20 cellular contexts compared by ENCODE assay signal in the genomic region with DNA sequence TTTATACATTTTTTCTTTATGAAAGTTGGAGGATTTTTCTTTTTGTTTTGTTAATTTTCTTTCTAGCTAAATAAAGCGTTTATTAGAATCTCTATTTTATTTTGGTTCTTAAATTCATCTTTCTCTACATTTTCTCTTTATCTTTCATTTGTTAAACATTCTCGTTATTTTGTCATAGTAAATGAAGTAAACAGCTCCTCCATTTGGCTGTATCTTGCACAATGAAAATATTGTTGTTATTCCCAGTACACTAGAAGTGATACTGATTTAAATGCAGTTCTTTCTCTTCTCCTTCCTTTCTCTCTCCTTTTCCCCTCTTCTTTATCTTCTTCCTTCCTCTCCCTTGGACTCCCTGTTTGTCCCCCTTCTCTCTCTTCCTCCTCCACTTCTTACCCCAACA.
"Had no signal": no experiment of that assay in that cellular context is flagged by ENCODE, and none has a peak within 500 bp of the region (broad histone marks: within the 10 kb centered on the region; RNA-seq: fewer than 3 reads in every experiment).

No MANE protein-coding gene starts in this region.

- H3K27me3 ChIP-seq: gastrocnemius medialis, right atrium auricular region, transverse colon had no signal

- H3K27ac Mint-ChIP-seq: immature natural killer cell, natural killer cell had no signal

- H3K4me3 ChIP-seq: gastrocnemius medialis, left ventricle myocardium inferior, lung, mucosa of descending colon, right atrium auricular region, smooth muscle cell, thoracic aorta, transverse colon had no signal

- H3K36me3 Mint-ChIP-seq: natural killer cell had no signal

- H3K4me3 Mint-ChIP-seq: immature natural killer cell, natural killer cell, neural crest cell had no signal

- H3K4me2 ChIP-seq: smooth muscle cell had no signal

- H3K27ac ChIP-seq: gastrocnemius medialis, left ventricle myocardium inferior, right atrium auricular region, thoracic aorta, transverse colon had no signal

- ATAC-seq: esophagus mucosa, gastrocnemius medialis, left cardiac atrium, mucosa of descending colon, natural killer cell had no signal

- H3K9me3 Mint-ChIP-seq: immature natural killer cell, natural killer cell had no signal

- H3K36me3 ChIP-seq: gastrocnemius medialis, right atrium auricular region, transverse colon had no signal

- H3K4me1 Mint-ChIP-seq: immature natural killer cell, natural killer cell had no signal

- DNase-seq: effector memory CD4-positive, alpha-beta T cell; gastrocnemius medialis; glutamatergic neuron; immature natural killer cell; left cardiac atrium; left ventricle myocardium inferior; mesendoderm; mucosa of descending colon; natural killer cell; stimulated activated CD4-positive, alpha-beta T cell treated with anti-CD3 and anti-CD28 coated beads, Interleukin-2, amount 100 ng/mL, for 48 hours; stimulated activated naive CD4-positive, alpha-beta T cell treated with Interleukin-2 at 50 U/mL for 16 hours; transverse colon had no signal

- H3K4me1 ChIP-seq: gastrocnemius medialis, right atrium auricular region, transverse colon had no signal

- FAIRE-seq: endometrium, keratinocyte had no signal

- H3K9me3 ChIP-seq: gastrocnemius medialis, left ventricle myocardium inferior, mucosa of descending colon, right atrium auricular region, thoracic aorta, transverse colon had no signal
